10 cellular contexts compared by ENCODE assay signal in genomic region chr1:247407180-247407616, GRCh38. TPM values are rescaled to one million over a fixed set of nuclear protein-coding genes. Genes with fewer than 3 reads are reported as not detected.
A peak's percentile ranks its signal among the peaks of the same experiment; 100 is the strongest.
DNase-seq lines count a peak whose midpoint lies in the region; ATAC-seq, FAIRE-seq and TF ChIP-seq lines count a peak whose summit lies in the region.
"Had no signal": no experiment of that assay in that cellular context is flagged by ENCODE, and none has a peak within 500 bp of the region (broad histone marks: within the 10 kb centered on the region; RNA-seq: fewer than 3 reads in every experiment).

No MANE protein-coding gene starts in this region.

- H3K4me1 ChIP-seq in GM12878 (ENCODE audit: control insufficient read depth, insufficient read depth, low read length) (peaks cover 34% of the 10 kb centered on the region), mesendoderm (ENCODE audit: control insufficient read depth, low read depth, low read length) (no peaks in the 10 kb centered on the region)

- no peak overlapping the region for H3K23ac ChIP-seq in mesendoderm (ENCODE audit: low read length)

- H3K4me2 ChIP-seq in GM12878 (ENCODE audit: control insufficient read depth, insufficient read depth) (peak overlapping the region; percentile 76), mesendoderm (ENCODE audit: low read length) (no peak overlapping the region)
- H3K4me2 ChIP-seq: KMS-11 had no signal

- no peak for TF ChIP-seq CTCF in GM12878 (IDR thresholded peaks at IDR 0.05 in 2 of 3, conservative IDR thresholded peaks at IDR 0.05 in 1 of 3; ENCODE audit: control insufficient read depth in 2 of 3, extremely low read depth in 1 of 3, insufficient read depth in 1 of 3, low read depth in 3 of 3, low read length in 3 of 3)

- no peak overlapping the region for H2BK120ac ChIP-seq in mesendoderm (ENCODE audit: low read depth, low read length)

- SMC1A ChIA-PET in GM12878 (lab: Charles Lee; ENCODE audit: uncharacterized antibody, unreplicated experiment): interaction anchor here (1.5 to 2.1 kb wide), 2 partner anchors 17 to 79 kb away, joined by 7 to 11 read pairs; no protein-coding TSS in a partner anchor

- H3K27me3 ChIP-seq in GM12878 (replicated peaks in 1 of 2; ENCODE audit: control insufficient read depth in 2 of 2, insufficient read depth in 2 of 2, low read length in 1 of 2): no peaks in the 10 kb centered on the region
- H3K27me3 ChIP-seq in mesendoderm (ENCODE audit: insufficient read depth, low read length, poor library complexity): no peaks in the 10 kb centered on the region

- RAD21 ChIA-PET in GM12878 (lab: Charles Lee; ENCODE audit: unreplicated experiment): interaction anchor here (1.0 to 2.0 kb wide), 3 partner anchors 17 to 79 kb away, joined by 3 to 15 read pairs (median 5); no protein-coding TSS in a partner anchor

- H3K4ac ChIP-seq in mesendoderm (ENCODE audit: low read depth, low read length): no peak overlapping the region

- H3K27ac ChIP-seq in GM12878 (ENCODE audit: control insufficient read depth, insufficient read depth) (peak overlapping the region; percentile 63), mesendoderm (ENCODE audit: low read depth, low read length) (no peak overlapping the region)
- H3K27ac ChIP-seq: KMS-11 had no signal

- no TSS peak for BruUV-seq in GM12878 (replicated peaks; lab: Mats Ljungman, UMichigan)

- no peaks in the 10 kb centered on the region for H3K79me1 ChIP-seq in mesendoderm (ENCODE audit: low read length)

- TF ChIP-seq POLR2A in GM12878 (IDR thresholded peaks at IDR 0.05; ENCODE audit: low read depth, low read length): 0 out of 2 replicates have a peak, but pooled peaks have one; percentile 21

- no peak overlapping the region for H3K56ac ChIP-seq in mesendoderm (ENCODE audit: low read length)

- H3K36me3 ChIP-seq in GM12878 (ENCODE audit: control insufficient read depth in 2 of 2, insufficient read depth in 2 of 2, low read length in 1 of 2): no peaks in the 10 kb centered on the region
- no peaks in the 10 kb centered on the region for H3K36me3 ChIP-seq in mesendoderm (ENCODE audit: control insufficient read depth, insufficient read depth, low read length)

- H3K36me3 Mint-ChIP-seq in T-helper 17 cell (ENCODE audit: low read depth): no peaks in the 10 kb centered on the region

- TF ChIP-seq EP300 in GM12878 (IDR thresholded peaks at IDR 0.05; ENCODE audit: borderline replicate concordance in 1 of 2, control insufficient read depth in 1 of 2, low read depth in 2 of 2, low read length in 2 of 2): peak in 1 of 2 experiments; percentile 23; a peak in 1 of 4 replicates

- H2BK15ac ChIP-seq in mesendoderm (replicated peaks; ENCODE audit: low read depth): no peak overlapping the region

- no peak overlapping the region for H3K18ac ChIP-seq in mesendoderm (ENCODE audit: low read length)

- H2BK5ac ChIP-seq in mesendoderm (ENCODE audit: low read length): no peak overlapping the region

- DNase-seq in T-helper 17 cell (peak; percentile 19 to 58 (median 34)), GM12878 (ENCODE audit: low read depth, low spot score) (peak; percentile 85), dedifferentiated amniotic fluid mesenchymal stem cell (ENCODE audit: extremely low spot score) (no peak), mesendoderm (no peak), NCI-H2171 (lab: John Stamatoyannopoulos, UW) (no peak)
- peak; percentile 53 for DNase-seq in stimulated activated CD4-positive, alpha-beta T cell treated with anti-CD3 and anti-CD28 coated beads, Interleukin-4, amount 100 ng/mL, for 1 hour

- H3K4me1 Mint-ChIP-seq in T-helper 17 cell: peaks cover 31% of the 10 kb centered on the region

- peak; percentile 90 for ATAC-seq in GM18907 (IDR thresholded peaks at IDR 0.05; ENCODE audit: unreplicated experiment)
- ATAC-seq in HG03025 (IDR thresholded peaks at IDR 0.05; ENCODE audit: low FRiP score, unreplicated experiment): peak; percentile 67
- peak; percentile 88 for ATAC-seq in T-helper 17 cell
- peak; percentile 81 for ATAC-seq in GM12878

- H3K27me3 Mint-ChIP-seq in T-helper 17 cell: no peaks in the 10 kb centered on the region

- no peak for TF ChIP-seq RAD21 in GM12878 (IDR thresholded peaks at IDR 0.05; ENCODE audit: insufficient read depth, low read depth, low read length)

- no peaks in the 10 kb centered on the region for H4K20me1 ChIP-seq in GM12878 (ENCODE audit: control insufficient read depth, insufficient read depth)

- no peak overlapping the region for H4K8ac ChIP-seq in mesendoderm (ENCODE audit: low read depth, low read length)

- H3K9ac ChIP-seq in GM12878 (ENCODE audit: control insufficient read depth, insufficient read depth, low read length) (peak overlapping the region; percentile 24; the same call in 1 of the 2 replicates), mesendoderm (ENCODE audit: low read length) (no peak overlapping the region)
- H3K9ac ChIP-seq: KMS-11 had no signal

- in situ Hi-C loops in GM12878 (cut with MboI): no loop called here

- no peak overlapping the region for H2AFZ ChIP-seq in GM12878 (ENCODE audit: control insufficient read depth, low read depth, low read length)

- intact Hi-C loops in GM12878 (cut with micrococcal nuclease; ENCODE audit: unreplicated experiment): loop anchor here (1.0 kb wide), 1 partner anchor 17 kb away; no protein-coding TSS in a partner anchor

- whole genome bisulfite sequencing in GM12878 (ENCODE audit: insufficient coverage, insufficient replicate concordance, low lambda C conversion rate, missing lambda C conversion rate): 24% methylated on average over 10 of the region's 10 CpGs
- no CpG with 5 or more reads among the region's 10 CpGs for WGBS in mesendoderm (ENCODE audit: extremely low coverage, insufficient coverage, low lambda C conversion rate)

- no peaks in the 10 kb centered on the region for H3K9me3 ChIP-seq in T-helper 17 cell (ENCODE audit: control insufficient read depth, low read length, poor library complexity, severe bottlenecking)
- no peaks in the 10 kb centered on the region; the same call in 2 of the 3 replicates for H3K9me3 ChIP-seq in GM12878 (replicated peaks; ENCODE audit: control insufficient read depth, insufficient read depth, low read length)

- CTCF ChIA-PET in GM12878 (lab: Yijun Ruan, JAX): interaction anchor here (1.9 kb wide), 1 partner anchor 17 kb away, joined by 10 read pairs; no protein-coding TSS in a partner anchor

- H2AK5ac ChIP-seq in mesendoderm (ENCODE audit: low read length): no peak overlapping the region

- peak; percentile 94 for FAIRE-seq in GM12878 (lab: Jason Lieb, UNC)

- H3K79me2 ChIP-seq in GM12878 (ENCODE audit: control insufficient read depth, insufficient read depth, low read length) (no peaks in the 10 kb centered on the region), mesendoderm (ENCODE audit: control insufficient read depth, insufficient read depth, low read length) (no peaks in the 10 kb centered on the region)

- H3K4me3 ChIP-seq in GM12878 (0 out of 2 replicates have a peak overlapping the region, but pooled peaks have one; percentile 9), mesendoderm (ENCODE audit: low read length) (no peak overlapping the region)

- no peak overlapping the region for H4K5ac ChIP-seq in mesendoderm (ENCODE audit: low read length)

- peak overlapping the region; percentile 98 for H3K27ac Mint-ChIP-seq in T-helper 17 cell

- H3K4me3 Mint-ChIP-seq in T-helper 17 cell: peak overlapping the region; percentile 88

- POLR2A ChIA-PET in GM12878 (lab: Charles Lee): no interaction called here

TF ChIP-seq in GM12878, 131 proteins besides CTCF, POLR2A, EP300 and RAD21 (continues in another document):
- TF ChIP-seq SRF (IDR thresholded peaks at IDR 0.05; ENCODE audit: low read depth in 2 of 2, low read length in 2 of 2) (no peak; a peak in 1 of 4 replicates), LARP7 (IDR thresholded peaks at IDR 0.05) (no peak), PAX8 (IDR thresholded peaks at IDR 0.05) (no peak)

RNA-seq across cellular contexts. Expression of gene NLRP3, which starts 8.8 kb away (rescaled TPM):
- total RNA-seq in T-helper 17 cell (1 to 10 TPM; 9.2 TPM), GM12878 (2014; rRNA removed) (10.4 and 11.6 TPM in 2 replicates), GM12878 (2014; rRNA removed; fragmentation: Illumina TruSeq; extraction: Trizol) (9.7 and 9.8 TPM in 2 replicates), GM12878 (2021) (8.4 and 9.5 TPM in 2 replicates)
- 11.1 and 15.1 TPM in 2 replicates for total RNA-seq in GM12878 (2013; cell fraction: nucleolus; rRNA removed)
- polyA plus RNA-seq in GM12878 (2011; ENCODE audit: low read depth): 0.12 TPM
- polyA plus RNA-seq in GM12878 (2011; rRNA removed) (1.8 and 2.4 TPM in 2 replicates), GM12878 (2014; fragmentation: Illumina TruSeq; extraction: Trizol) (6.5 and 7.8 TPM in 2 replicates), GM12878 (2014; fragmentation: Nextera tagmentation; extraction: Ambion mirVana) (1 to 10 TPM; 2.5 to 3.4 TPM), GM12878 (2014; rRNA removed) (6.6 and 7.2 TPM in 2 replicates), GM12878 (2016; fragmentation: Nextera tagmentation; extraction: Ambion mirVana) (1 to 10 TPM; 2.4 to 3.4 TPM)
- polyA plus RNA-seq in GM12878 (2011; cell fraction: cytosol; rRNA removed): 1.9 and 3.3 TPM in 2 replicates
- polyA plus RNA-seq in GM12878 (2011; cell fraction: nucleus; rRNA removed): 1.1 and 2.6 TPM in 2 replicates
- polyA plus RNA-seq in GM12878 (2012): 0.10 and 0.37 TPM in 2 replicates
- polyA minus RNA-seq in GM12878 (2011; rRNA and poly(A)+ RNA removed): 3.4 and 4.1 TPM in 2 replicates
- 0.67 and 2.0 TPM in 2 replicates for polyA minus RNA-seq in GM12878 (2011; cell fraction: cytosol; rRNA and poly(A)+ RNA removed)
- 0.85 and 2.3 TPM in 2 replicates for polyA minus RNA-seq in GM12878 (2011; cell fraction: nucleus; rRNA and poly(A)+ RNA removed)
- 0.01 TPM for polyA plus RNA-seq in mesendoderm (2013, experiment 1 of 2)
- 0.06 TPM for polyA plus RNA-seq in mesendoderm (2013, experiment 2 of 2)

RNA-seq across cellular contexts. Expression of gene OR2B11, which starts 50.7 kb away (rescaled TPM):
- total RNA-seq in T-helper 17 cell (under 1 TPM in 1 of 2 donors, not detected in 1; 0.05 TPM), GM12878 (2014; rRNA removed) (not detected in 2 replicates), GM12878 (2014; rRNA removed; fragmentation: Illumina TruSeq; extraction: Trizol) (not detected in 2 replicates), GM12878 (2021) (not detected in 2 replicates)
- not detected in 2 replicates for total RNA-seq in GM12878 (2013; cell fraction: nucleolus; rRNA removed)
- not detected for polyA plus RNA-seq in GM12878 (2011; ENCODE audit: low read depth)
- polyA plus RNA-seq in GM12878 (2011; rRNA removed) (not detected in 2 replicates), GM12878 (2014; fragmentation: Illumina TruSeq; extraction: Trizol) (not detected in 2 replicates), GM12878 (2014; fragmentation: Nextera tagmentation; extraction: Ambion mirVana) (under 1 TPM; 0.02 to 0.08 TPM), GM12878 (2014; rRNA removed) (0.01 TPM in 1 of 2 replicates, not detected in the other), GM12878 (2016; fragmentation: Nextera tagmentation; extraction: Ambion mirVana) (not detected)
- not detected in 2 replicates for polyA plus RNA-seq in GM12878 (2011; cell fraction: cytosol; rRNA removed)
- polyA plus RNA-seq in GM12878 (2011; cell fraction: nucleus; rRNA removed): not detected in 2 replicates
- not detected in 2 replicates for polyA plus RNA-seq in GM12878 (2012)
- not detected in 2 replicates for polyA minus RNA-seq in GM12878 (2011; rRNA and poly(A)+ RNA removed)
- polyA minus RNA-seq in GM12878 (2011; cell fraction: cytosol; rRNA and poly(A)+ RNA removed): not detected in 2 replicates
- not detected in 2 replicates for polyA minus RNA-seq in GM12878 (2011; cell fraction: nucleus; rRNA and poly(A)+ RNA removed)
- not detected for polyA plus RNA-seq in mesendoderm (2013, experiment 1 of 2)
- polyA plus RNA-seq in mesendoderm (2013, experiment 2 of 2): not detected
- total RNA-seq: fibroblast of lung had no signal
- polyA plus RNA-seq: fibroblast of lung had no signal

Comparison
In these comparisons a context has a peak if more than half of its experiments do, and no peak if none do; other contexts are left out.
1. DNase-seq: peak in T-helper 17 cell (3 of 3), GM12878 (single experiment) and stimulated activated CD4-positive, alpha-beta T cell treated with anti-CD3 and anti-CD28 coated beads, Interleukin-4, amount 100 ng/mL, for 1 hour (single experiment); none in dedifferentiated amniotic fluid mesenchymal stem cell (single experiment), mesendoderm (single experiment) and NCI-H2171 (single experiment).
2. Peak in every context shown above with its lines, with median percentiles within 50 percentile points of each other: ATAC-seq.